Comparison of ENCODE assay signal across 17 cellular contexts in genomic region chr9:127516835-127517607, GRCh38.
DNase-seq lines count a peak whose midpoint lies in the region; ATAC-seq, FAIRE-seq and TF ChIP-seq lines count a peak whose summit lies in the region.
"Had no signal": no experiment of that assay in that cellular context is flagged by ENCODE, and none has a peak within 500 bp of the region (broad histone marks: within the 10 kb centered on the region; RNA-seq: fewer than 3 reads in every experiment).

No MANE protein-coding gene starts in this region.

- no peak overlapping the region for H3K23ac ChIP-seq in H9 (ENCODE audit: insufficient read length, low read depth, low read length)

- no peak overlapping the region for H3K4me2 ChIP-seq in H9 (ENCODE audit: insufficient read depth, insufficient read length, low read length)
- H3K4me2 ChIP-seq in astrocyte (ENCODE audit: low read length) = no peak overlapping the region
- H3K4me2 ChIP-seq: A549, PC-9 had no signal

- H2AK5ac ChIP-seq in H9 (ENCODE audit: insufficient read length, low read length) = no peak overlapping the region

- no peak overlapping the region for H2BK120ac ChIP-seq in H9 (ENCODE audit: low read depth, low read length, poor library complexity, severe bottlenecking)

- H3K4me1 Mint-ChIP-seq in H9 (peaks cover 7 to 9% of the 10 kb centered on the region in 2 experiments), astrocyte (ENCODE audit: low read depth, unreplicated experiment) (peaks cover 44% of the 10 kb centered on the region)
- H3K4me1 Mint-ChIP-seq in naive thymus-derived CD4-positive, alpha-beta T cell = peaks cover 0 to 7% (median 0%) of the 10 kb centered on the region in 7 donors

- H3K9ac ChIP-seq in H9 (ENCODE audit: extremely low read depth, insufficient read length, low read length) (no peak overlapping the region), astrocyte (ENCODE audit: low read length) (no peak overlapping the region)

- H3K79me2 ChIP-seq in ACC112 (ENCODE audit: control insufficient read depth, insufficient read depth, low read length, unreplicated experiment) = peaks cover 47% of the 10 kb centered on the region
- no peaks in the 10 kb centered on the region for H3K79me2 ChIP-seq in H9 (ENCODE audit: insufficient read depth, low read length)
- peaks cover 53% of the 10 kb centered on the region for H3K79me2 ChIP-seq in astrocyte (ENCODE audit: insufficient read depth, low read length)

- H3K4me3 ChIP-seq in ACC112 (ENCODE audit: low read depth, low read length) = no peak overlapping the region
- H3K4me3 ChIP-seq in astrocyte (ENCODE audit: insufficient read depth, low read depth, low read length) = no peak overlapping the region
- H3K4me3 ChIP-seq in naive thymus-derived CD4-positive, alpha-beta T cell (ENCODE audit: low read length) = no peak overlapping the region
- no peak overlapping the region for H3K4me3 ChIP-seq in thyroid gland (replicated peaks in 1 of 3)
- H3K4me3 ChIP-seq: A549, PC-9, SK-N-MC had no signal

- ATAC-seq in naive thymus-derived CD4-positive, alpha-beta T cell = no peak
- no peak for ATAC-seq in GM18502 (IDR thresholded peaks at IDR 0.05; ENCODE audit: poor library complexity, unreplicated experiment)
- ATAC-seq: A549 had no signal

- peak overlapping the region; percentile 82 for H3K27ac ChIP-seq in ACC112 (ENCODE audit: low read depth, low read length)
- H3K27ac ChIP-seq in H9 (ENCODE audit: insufficient read length, low read depth, low read length) = no peak overlapping the region
- H3K27ac ChIP-seq in astrocyte (ENCODE audit: low read depth, low read length) = peak overlapping the region; percentile 18
- no peak overlapping the region for H3K27ac ChIP-seq in naive thymus-derived CD4-positive, alpha-beta T cell (ENCODE audit: low read depth, low read length)
- H3K27ac ChIP-seq in thyroid gland = no peak overlapping the region
- H3K27ac ChIP-seq: C4-2B, SK-N-MC had no signal

- no peak for FAIRE-seq in astrocyte (lab: Jason Lieb, UNC)
- FAIRE-seq: A549 had no signal

- H2BK15ac ChIP-seq in H9 (ENCODE audit: low read depth, low read length) = no peak overlapping the region

- H3K9me3 Mint-ChIP-seq in H9 = no peaks in the 10 kb centered on the region
- H3K9me3 Mint-ChIP-seq in astrocyte (ENCODE audit: unreplicated experiment) = no peaks in the 10 kb centered on the region
- H3K9me3 Mint-ChIP-seq in naive thymus-derived CD4-positive, alpha-beta T cell = peaks cover 0 to 1% (median 0%) of the 10 kb centered on the region in 11 donors

- WGBS in H9 (ENCODE audit: extremely low coverage, insufficient read length, low lambda C conversion rate) = no CpG with 5 or more reads among the region's 26 CpGs
- WGBS in thyroid gland, 2 donors = 92 to 97% methylated on average over 20 to 25 of the region's 26 CpGs

- peaks cover 17 to 50% (median 19%) of the 10 kb centered on the region in 3 experiments; a peak in 5 of 7 replicates for H3K36me3 Mint-ChIP-seq in H9 (ENCODE audit: insufficient read depth in 1 of 3, low read depth in 3 of 3)
- peaks cover 25% of the 10 kb centered on the region for H3K36me3 Mint-ChIP-seq in astrocyte (ENCODE audit: low read depth, unreplicated experiment)
- peaks cover 0 to 26% (median 0%) of the 10 kb centered on the region in 5 donors for H3K36me3 Mint-ChIP-seq in naive thymus-derived CD4-positive, alpha-beta T cell

- POLR2A ChIA-PET in naive thymus-derived CD4-positive, alpha-beta T cell (lab: Charles Lee) = interaction anchor here (0.9 kb wide), 1 partner anchor 77 kb away, joined by 3 read pairs; no protein-coding TSS in a partner anchor

- TF ChIP-seq CTCF in H9 (conservative IDR thresholded peaks at IDR 0.05) = no peak
- no peak for TF ChIP-seq CTCF in astrocyte (IDR thresholded peaks at IDR 0.05; ENCODE audit: insufficient read depth, low read depth, low read length)
- TF ChIP-seq CTCF in thyroid gland (IDR thresholded peaks at IDR 0.05) = no peak

- H3K56ac ChIP-seq in H9 (ENCODE audit: insufficient read length, low read depth, low read length) = no peak overlapping the region

- H3K14ac ChIP-seq in H9 (ENCODE audit: insufficient read depth, low read length) = no peak overlapping the region

- H2BK5ac ChIP-seq in H9 (ENCODE audit: insufficient read length, low read length) = no peak overlapping the region

- H3K4ac ChIP-seq in H9 (ENCODE audit: low read depth, low read length) = no peak overlapping the region

- H2AFZ ChIP-seq in ACC112 (ENCODE audit: low read length, unreplicated experiment) (no peak overlapping the region), H9 (ENCODE audit: low read length) (no peak overlapping the region), astrocyte (ENCODE audit: low read depth, low read length) (no peak overlapping the region)
- H2AFZ ChIP-seq: PC-9 had no signal

- no peak overlapping the region for H2BK12ac ChIP-seq in H9 (ENCODE audit: insufficient read length, low read depth, low read length)

- no peak overlapping the region for H4K91ac ChIP-seq in H9 (ENCODE audit: insufficient read length, low read depth, low read length)

- peak overlapping the region in 2 of 3 experiments; percentile 39 to 76; a peak in 2 of 7 replicates for H3K27ac Mint-ChIP-seq in H9
- H3K27ac Mint-ChIP-seq in astrocyte (ENCODE audit: unreplicated experiment) = no peak overlapping the region
- H3K27ac Mint-ChIP-seq in naive thymus-derived CD4-positive, alpha-beta T cell = no peak overlapping the region

- no peak overlapping the region for H4K8ac ChIP-seq in H9 (replicated peaks; ENCODE audit: insufficient read length, low read depth, low read length)

- peaks cover 47% of the 10 kb centered on the region for H3K36me3 ChIP-seq in ACC112 (ENCODE audit: insufficient read depth, low read length)
- H3K36me3 ChIP-seq in astrocyte (ENCODE audit: insufficient read depth, low read length) = peaks cover 39% of the 10 kb centered on the region
- peaks cover 0 to 5% (median 0%) of the 10 kb centered on the region in 3 experiments for H3K36me3 ChIP-seq in naive thymus-derived CD4-positive, alpha-beta T cell (ENCODE audit: control insufficient read depth in 2 of 3, insufficient read depth in 3 of 3, low read length in 3 of 3)
- H3K36me3 ChIP-seq in thyroid gland = peaks cover 43 to 53% of the 10 kb centered on the region in 2 donors

- H3K4me3 Mint-ChIP-seq in H9 (no peak overlapping the region), astrocyte (ENCODE audit: unreplicated experiment) (peak overlapping the region; percentile 28)
- no peak overlapping the region for H3K4me3 Mint-ChIP-seq in naive thymus-derived CD4-positive, alpha-beta T cell

- CTCF ChIA-PET in naive thymus-derived CD4-positive, alpha-beta T cell (lab: Charles Lee) = interaction anchor here (0.7 to 1.2 kb wide), 3 partner anchors 9 to 354 kb away, joined by 3 to 4 read pairs (median 4); no protein-coding TSS in a partner anchor

- H2BK20ac ChIP-seq in H9 (ENCODE audit: low read depth, low read length, poor library complexity, severe bottlenecking) = no peak overlapping the region

- H3K27me3 ChIP-seq in ACC112 (ENCODE audit: insufficient read depth, low read length) (no peaks in the 10 kb centered on the region), H9 (ENCODE audit: insufficient read depth, low read length) (no peaks in the 10 kb centered on the region), astrocyte (ENCODE audit: insufficient read depth, low read length) (no peaks in the 10 kb centered on the region), thyroid gland (no peaks in the 10 kb centered on the region)
- no peaks in the 10 kb centered on the region for H3K27me3 ChIP-seq in naive thymus-derived CD4-positive, alpha-beta T cell (ENCODE audit: control insufficient read depth in 2 of 2, insufficient read depth in 2 of 2, low read length in 2 of 2)

- DNase-seq in H9 (no peak), astrocyte (ENCODE audit: low read depth) (no peak), islet precursor cell (peak; percentile 37), thyroid gland (no peak)
- DNase-seq in naive thymus-derived CD4-positive, alpha-beta T cell = no peak
- DNase-seq: DMS 273 treated with DMSO at 0.1 percent for 48 hours, GF-D8, NCI-H1417, NCI-H2029, NCI-H2171, NCI-H446 treated with DMSO at 0.1 percent for 48 hours, PC-9 had no signal

- H4K20me1 ChIP-seq in H9 (ENCODE audit: control insufficient read depth, insufficient read depth, insufficient read length) (no peaks in the 10 kb centered on the region), astrocyte (ENCODE audit: insufficient read depth, low read length) (peaks cover 23% of the 10 kb centered on the region)

- H3K18ac ChIP-seq in H9 (ENCODE audit: insufficient read length, low read depth, low read length) = no peak overlapping the region

- H3K27me3 Mint-ChIP-seq in H9 (ENCODE audit: low read depth) (no peaks in the 10 kb centered on the region), astrocyte (ENCODE audit: low read depth, unreplicated experiment) (no peaks in the 10 kb centered on the region)
- no peaks in the 10 kb centered on the region for H3K27me3 Mint-ChIP-seq in naive thymus-derived CD4-positive, alpha-beta T cell

- H3T11ph ChIP-seq in H9 (ENCODE audit: low read length) = no peak overlapping the region

- H3K79me1 ChIP-seq in H9 (ENCODE audit: insufficient read depth, low read depth, low read length, poor library complexity, severe bottlenecking) = no peaks in the 10 kb centered on the region

- H3K23me2 ChIP-seq in H9 (ENCODE audit: insufficient read length, low read depth, low read length, poor library complexity, severe bottlenecking) = no peaks in the 10 kb centered on the region

- intact Hi-C loops in naive thymus-derived CD4-positive, alpha-beta T cell (cut with micrococcal nuclease) = no loop called here
- intact Hi-C loops in thyroid gland (cut with DNase I) = no loop called here

- H3K4me1 ChIP-seq in ACC112 (ENCODE audit: control insufficient read depth, insufficient read depth, low read length, unreplicated experiment) (peaks cover 35% of the 10 kb centered on the region), H9 (ENCODE audit: insufficient read depth, low read length) (peaks cover 2% of the 10 kb centered on the region; the same call in 1 of the 2 replicates), astrocyte (ENCODE audit: insufficient read depth, low read length) (peaks cover 53% of the 10 kb centered on the region), thyroid gland (peaks cover 14 to 33% of the 10 kb centered on the region in 2 donors)
- H3K4me1 ChIP-seq in naive thymus-derived CD4-positive, alpha-beta T cell (ENCODE audit: control insufficient read depth in 2 of 2, insufficient read depth in 2 of 2, low read length in 2 of 2) = no peaks in the 10 kb centered on the region

- no peaks in the 10 kb centered on the region for H3K9me3 ChIP-seq in H9 (ENCODE audit: control insufficient read depth, low read depth, low read length)
- H3K9me3 ChIP-seq in astrocyte (ENCODE audit: insufficient read depth, low read depth, low read length) = no peaks in the 10 kb centered on the region
- H3K9me3 ChIP-seq in naive thymus-derived CD4-positive, alpha-beta T cell (ENCODE audit: control insufficient read depth in 2 of 3, low read length in 3 of 3) = no peaks in the 10 kb centered on the region
- no peaks in the 10 kb centered on the region for H3K9me3 ChIP-seq in thyroid gland
- H3K9me3 ChIP-seq: A549 had no signal

- TF ChIP-seq POLR2A in thyroid gland (IDR thresholded peaks at IDR 0.05) = no peak

- H4K5ac ChIP-seq in H9 (ENCODE audit: insufficient read length, low read depth, low read length) = no peak overlapping the region

Comparison
In these comparisons a context has a peak if more than half of its experiments do, and no peak if none do; other contexts are left out.
1. H3K27ac ChIP-seq: peak in ACC112 (single experiment) and astrocyte (single experiment); none in H9 (single experiment), naive thymus-derived CD4-positive, alpha-beta T cell (single experiment) and thyroid gland (0 of 3).
2. H3K27ac Mint-ChIP-seq: peak in H9 (2 of 3); none in astrocyte (single experiment) and naive thymus-derived CD4-positive, alpha-beta T cell (0 of 9).